ENCODE assay signal across 8 cellular contexts in the genomic region with DNA sequence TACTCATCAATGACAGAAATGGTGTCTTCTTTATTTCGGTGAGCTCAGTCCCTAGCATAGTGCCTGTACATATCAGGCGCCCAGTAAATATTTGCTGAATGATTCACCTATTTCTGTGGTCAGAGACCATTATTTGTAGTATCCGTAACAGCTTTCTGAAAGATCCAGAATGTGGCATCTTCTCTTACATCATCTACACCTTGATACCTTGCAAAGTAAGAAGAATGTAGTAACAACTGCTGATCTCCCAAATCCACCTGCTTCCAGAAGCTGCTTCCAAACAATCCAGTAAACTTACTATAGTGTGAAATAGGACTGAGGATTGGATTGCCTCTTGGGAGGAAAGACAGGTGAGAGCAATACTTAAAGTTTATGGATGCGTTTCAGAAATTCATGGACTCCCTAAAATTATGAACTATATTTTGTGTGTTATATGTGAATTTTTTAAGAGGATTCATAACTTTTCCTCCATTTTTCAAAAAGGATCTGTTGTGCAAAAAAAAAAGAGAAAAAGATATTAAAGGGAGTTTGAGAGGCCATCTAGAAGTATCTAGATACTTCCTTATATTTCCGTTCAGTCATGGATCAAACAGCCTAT. TPM values are rescaled to one million over a fixed set of nuclear protein-coding genes. Genes with fewer than 3 reads are reported as not detected.
DNase-seq lines count a peak whose midpoint lies in the region; ATAC-seq and TF ChIP-seq lines count a peak whose summit lies in the region.

No MANE protein-coding gene starts in this region.

- H3K4me1 Mint-ChIP-seq in activated CD8-positive, alpha-beta T cell treated with anti-CD3 and anti-CD28 coated beads, Interleukin-2, amount 10 ng/mL, durations not matched to agents 7 days and 5 days (ENCODE audit: low read depth), result peaks cover 26% of the 10 kb centered on the region

- H3K27me3 ChIP-seq in left ventricle myocardium inferior (ENCODE audit: low read depth) (peaks cover 20% of the 10 kb centered on the region), thymus (ENCODE audit: control insufficient read depth, insufficient read depth) (no peaks in the 10 kb centered on the region)

- H3K36me3 ChIP-seq in left ventricle myocardium inferior (peaks cover 5% of the 10 kb centered on the region), thymus (ENCODE audit: control insufficient read depth, insufficient read depth) (peaks cover 3% of the 10 kb centered on the region)

- no peaks in the 10 kb centered on the region for H3K9me3 Mint-ChIP-seq in activated CD8-positive, alpha-beta T cell treated with anti-CD3 and anti-CD28 coated beads, Interleukin-2, amount 10 ng/mL, durations not matched to agents 7 days and 5 days (ENCODE audit: insufficient read depth)

- H3K4me3 ChIP-seq in left ventricle myocardium inferior (peak overlapping the region; percentile 83), thymus (ENCODE audit: low read length) (peak overlapping the region; percentile 72)

- H3K27me3 Mint-ChIP-seq in activated CD8-positive, alpha-beta T cell treated with anti-CD3 and anti-CD28 coated beads, Interleukin-2, amount 10 ng/mL, durations not matched to agents 7 days and 5 days (ENCODE audit: low read depth), result no peaks in the 10 kb centered on the region

- intact Hi-C loops in left ventricle myocardium inferior (cut with micrococcal nuclease) (no loop called here), left ventricle myocardium superior (cut with micrococcal nuclease) (no loop called here)

- peak overlapping the region; percentile 97 for H3K4me3 Mint-ChIP-seq in activated CD8-positive, alpha-beta T cell treated with anti-CD3 and anti-CD28 coated beads, Interleukin-2, amount 10 ng/mL, durations not matched to agents 7 days and 5 days

- CTCF ChIA-PET in activated CD8-positive, alpha-beta T cell treated with anti-CD3 and anti-CD28 coated beads, Interleukin-2, amount 10 ng/mL, durations not matched to agents 7 days and 5 days (lab: Charles Lee), result interaction anchor here (1.0 to 3.5 kb wide), 10 partner anchors 15 to 517 kb away, joined by 3 to 47 read pairs (median 4); no protein-coding TSS in a partner anchor

- WGBS in thymus, result 95% methylated on average over 5 of the region's 5 CpGs

- POLR2A ChIA-PET in activated CD8-positive, alpha-beta T cell treated with anti-CD3 and anti-CD28 coated beads, Interleukin-2, amount 10 ng/mL, durations not matched to agents 7 days and 5 days (lab: Charles Lee), result interaction anchor here (0.5 to 3.5 kb wide), 13 partner anchors 9 to 364 kb away, joined by 3 to 22 read pairs (median 4); no protein-coding TSS in a partner anchor

- no peak for ATAC-seq in left ventricle myocardium superior
- no peak for ATAC-seq in activated CD8-positive, alpha-beta T cell treated with anti-CD3 and anti-CD28 coated beads, Interleukin-2, amount 10 ng/mL, durations not matched to agents 7 days and 5 days

- DNase-seq in left ventricle myocardium inferior (no peak), left ventricle myocardium superior (no peak), inferior parietal cortex (ENCODE audit: extremely low spot score) (peak; percentile 8), GM20000 (ENCODE audit: low spot score) (no peak), anterior cingulate cortex (lab: John Stamatoyannopoulos, UW) (no peak), OCI-M2 (lab: John Stamatoyannopoulos, UW; ENCODE audit: unreplicated experiment) (no peak)
- no peak for DNase-seq in activated CD8-positive, alpha-beta T cell treated with anti-CD3 and anti-CD28 coated beads, Interleukin-2, amount 10 ng/mL, durations not matched to agents 7 days and 5 days

- H3K4me1 ChIP-seq in left ventricle myocardium inferior (peaks cover 29% of the 10 kb centered on the region), thymus (ENCODE audit: control insufficient read depth, insufficient read depth, low read length) (peaks cover 4% of the 10 kb centered on the region)

- peak overlapping the region; percentile 99 for H3K27ac Mint-ChIP-seq in activated CD8-positive, alpha-beta T cell treated with anti-CD3 and anti-CD28 coated beads, Interleukin-2, amount 10 ng/mL, durations not matched to agents 7 days and 5 days

- no peak for TF ChIP-seq CTCF in left ventricle myocardium inferior (IDR thresholded peaks at IDR 0.05; ENCODE audit: borderline replicate concordance)
- TF ChIP-seq CTCF in GM20000 (IDR thresholded peaks at IDR 0.05; ENCODE audit: extremely low read depth, missing control alignments), result no peak

- H3K9me3 ChIP-seq in left ventricle myocardium inferior (replicated peaks) (no peaks in the 10 kb centered on the region), thymus (ENCODE audit: control insufficient read depth) (no peaks in the 10 kb centered on the region)

- peaks cover 23% of the 10 kb centered on the region for H3K36me3 Mint-ChIP-seq in activated CD8-positive, alpha-beta T cell treated with anti-CD3 and anti-CD28 coated beads, Interleukin-2, amount 10 ng/mL, durations not matched to agents 7 days and 5 days (ENCODE audit: low read depth)

- H3K27ac ChIP-seq in left ventricle myocardium inferior (replicated peaks), result peak overlapping the region; percentile 91
- no peak overlapping the region for H3K27ac ChIP-seq in thymus (ENCODE audit: low read depth)

RNA-seq across cellular contexts. Expression of a gene that starts 0.9 kb away (rescaled TPM):
- total RNA-seq in left ventricle myocardium inferior (19.1 TPM), left ventricle myocardium superior (26.1 TPM)
- total RNA-seq in activated CD8-positive, alpha-beta T cell treated with anti-CD3 and anti-CD28 coated beads, Interleukin-2, amount 10 ng/mL, durations not matched to agents 7 days and 5 days, result 10 to 100 TPM; 44.0 to 45.0 TPM
- 4.6 TPM for polyA plus RNA-seq in thymus
